In genomic region chr16:88803264-88803987, GRCh38 we compare ENCODE assay signal across 8 cellular contexts. TPM values are rescaled to one million over a fixed set of nuclear protein-coding genes. Genes with fewer than 3 reads are reported as not detected.
A peak's percentile ranks its signal among the peaks of the same experiment; 100 is the strongest.
DNase-seq lines count a peak whose midpoint lies in the region; ATAC-seq and TF ChIP-seq lines count a peak whose summit lies in the region.

Gene CDT1, plus strand, starts transcription at chr16:88803789. Its CDS starts 43 bp downstream, at chr16:88803832.

- WGBS in lung, 2 donors: 0 to 1% methylated on average over 56 to 97 of the region's 98 CpGs

- peaks cover 0 to 5% of the 10 kb centered on the region in 2 donors for H3K36me3 ChIP-seq in lung (ENCODE audit: control insufficient read depth in 2 of 2, insufficient read depth in 2 of 2, low read length in 2 of 2)

- no peaks in the 10 kb centered on the region for H3K27me3 Mint-ChIP-seq in activated CD8-positive, alpha-beta T cell treated with anti-CD3 and anti-CD28 coated beads for 36 hours

- TF ChIP-seq CTCF in activated CD8-positive, alpha-beta T cell treated with anti-CD3 and anti-CD28 coated beads for 36 hours (IDR thresholded peaks at IDR 0.05): no peak
- TF ChIP-seq CTCF in lung (IDR thresholded peaks at IDR 0.05; ENCODE audit: control extremely low read depth, extremely low read depth): no peak

- peak within 1 kb of the TSS; percentile 89 for H3K27ac Mint-ChIP-seq in activated CD8-positive, alpha-beta T cell treated with anti-CD3 and anti-CD28 coated beads for 36 hours

- H3K27ac ChIP-seq in lung (ENCODE audit: low read depth in 1 of 2, low read length in 1 of 2): peak within 1 kb of the TSS; percentile 62 to 84

- DNase-seq in NCI-H524 (lab: John Stamatoyannopoulos, UW) (peak; percentile 64 to 87), NCI-H524 treated with DMSO at 0.1 percent for 48 hours (lab: John Stamatoyannopoulos, UW) (no peak), NCI-H82 treated with DMSO at 0.1 percent for 48 hours (lab: John Stamatoyannopoulos, UW; ENCODE audit: unreplicated experiment) (peak; percentile 24), lung (ENCODE audit: low spot score) (peak; percentile 83)
- DNase-seq in activated CD8-positive, alpha-beta T cell treated with anti-CD3 and anti-CD28 coated beads for 36 hours: peak; percentile 76
- DNase-seq in effector CD4-positive, alpha-beta T cell: peak; percentile 76
- peak; percentile 71 to 80 (median 80) for DNase-seq in stimulated activated CD4-positive, alpha-beta T cell treated with anti-CD3 and anti-CD28 coated beads, TNF-alpha, amount 100 ng/mL, for 24 hours (ENCODE audit: low read depth in 3 of 3)

- CTCF ChIA-PET in activated CD8-positive, alpha-beta T cell treated with anti-CD3 and anti-CD28 coated beads for 36 hours (lab: Charles Lee): interaction anchor here (1.5 kb wide), 2 partner anchors 23 to 66 kb away, joined by 4 read pairs; no protein-coding TSS in a partner anchor

- H3K9me3 ChIP-seq in lung (ENCODE audit: control insufficient read depth in 2 of 2, insufficient read depth in 1 of 2, low read length in 1 of 2): no peaks in the 10 kb centered on the region

- no peaks in the 10 kb centered on the region for H3K9me3 Mint-ChIP-seq in activated CD8-positive, alpha-beta T cell treated with anti-CD3 and anti-CD28 coated beads for 36 hours

- H3K27me3 ChIP-seq in lung (ENCODE audit: control insufficient read depth, insufficient read depth): no peaks in the 10 kb centered on the region

- H3K4me1 Mint-ChIP-seq in activated CD8-positive, alpha-beta T cell treated with anti-CD3 and anti-CD28 coated beads for 36 hours (ENCODE audit: low read depth): peaks cover 14% of the 10 kb centered on the region

- intact Hi-C loops in activated CD8-positive, alpha-beta T cell treated with anti-CD3 and anti-CD28 coated beads for 36 hours (cut with micrococcal nuclease): loop anchor here (5.0 kb wide), 1 partner anchor 56 kb away; no protein-coding TSS in a partner anchor

- peaks cover 0 to 8% of the 10 kb centered on the region in 2 donors for H3K4me1 ChIP-seq in lung (ENCODE audit: control insufficient read depth in 2 of 2, insufficient read depth in 2 of 2, low read length in 2 of 2)

- H3K4me3 Mint-ChIP-seq in activated CD8-positive, alpha-beta T cell treated with anti-CD3 and anti-CD28 coated beads for 36 hours: peak within 1 kb of the TSS; percentile 81

- peak within 1 kb of the TSS; percentile 54 for H3K4me3 ChIP-seq in lung

- POLR2A ChIA-PET in activated CD8-positive, alpha-beta T cell treated with anti-CD3 and anti-CD28 coated beads for 36 hours (lab: Charles Lee): interaction anchor here (0.8 to 4.5 kb wide), 5 partner anchors 9 to 93 kb away, joined by 3 to 49 read pairs (median 5); partner anchors contain the start of gene APRT

- H3K36me3 Mint-ChIP-seq in activated CD8-positive, alpha-beta T cell treated with anti-CD3 and anti-CD28 coated beads for 36 hours (ENCODE audit: low read depth): peaks cover 35% of the 10 kb centered on the region

- ATAC-seq in HG03196 (IDR thresholded peaks at IDR 0.05; ENCODE audit: unreplicated experiment) (peak; percentile 48), lung (ENCODE audit: insufficient read depth, low FRiP score) (peak; percentile 75)
- peak; percentile 57 for ATAC-seq in activated CD8-positive, alpha-beta T cell treated with anti-CD3 and anti-CD28 coated beads for 36 hours

RNA-seq across cellular contexts. Expression of gene CDT1, which starts in this region (rescaled TPM):
- total RNA-seq in activated CD8-positive, alpha-beta T cell treated with anti-CD3 and anti-CD28 coated beads for 36 hours: 100 to 1,000 TPM; 180 to 182 TPM
- total RNA-seq in lung: 1 to 10 TPM; 3.0 to 5.8 TPM
- 1 to 10 TPM; 2.0 to 3.6 TPM for polyA plus RNA-seq in lung

Comparison
In these comparisons a context has a peak if more than half of its experiments do, and no peak if none do; other contexts are left out.
1. RNA of gene CDT1 (total RNA-seq): 180 to 182 TPM in activated CD8-positive, alpha-beta T cell treated with anti-CD3 and anti-CD28 coated beads for 36 hours; 3.0 to 5.8 TPM in lung; every median in the first group is over 10 times any median in the second.
2. Peak in every context shown above with its lines, with median percentiles within 50 percentile points of each other: ATAC-seq.